In genomic region chr1:178931843-178932551, GRCh38 we compare ENCODE assay signal across 11 cellular contexts.
DNase-seq lines count a peak whose midpoint lies in the region; ATAC-seq, FAIRE-seq and TF ChIP-seq lines count a peak whose summit lies in the region.
"Had no signal": no experiment of that assay in that cellular context is flagged by ENCODE, and none has a peak within 500 bp of the region (broad histone marks: within the 10 kb centered on the region; RNA-seq: fewer than 3 reads in every experiment).

No MANE protein-coding gene starts in this region.

- no peak overlapping the region for H2AFZ ChIP-seq in trophoblast cell (ENCODE audit: insufficient read depth, low read length, poor library complexity)

- H3K79me1 ChIP-seq in trophoblast cell (ENCODE audit: low read length), result no peaks in the 10 kb centered on the region

- no peaks in the 10 kb centered on the region for H3K27me3 ChIP-seq in trophoblast cell (ENCODE audit: insufficient read depth, low read length)

- no peaks in the 10 kb centered on the region for H3K36me3 Mint-ChIP-seq in effector memory CD8-positive, alpha-beta T cell (ENCODE audit: insufficient read depth)

- no peak overlapping the region for H3K9ac ChIP-seq in trophoblast cell (ENCODE audit: low read length)

- no CpG with 5 or more reads among the region's 9 CpGs for WGBS in trophoblast cell (ENCODE audit: extremely low coverage, insufficient coverage, insufficient read length)

- intact Hi-C loops in Right ventricle myocardium superior (cut with DNase I), result loop anchor here (5.0 kb wide), 1 partner anchor 65 kb away; no protein-coding TSS in a partner anchor

- H3K18ac ChIP-seq in trophoblast cell (ENCODE audit: low read length), result no peak overlapping the region

- no peak for FAIRE-seq in D721Med (lab: Jason Lieb, UNC)
- FAIRE-seq: endothelial cell of umbilical vein had no signal

- no peak for TF ChIP-seq CTCF in D721Med (IDR thresholded peaks at IDR 0.05; ENCODE audit: insufficient read depth, missing control alignments)

- H3K4me3 Mint-ChIP-seq in effector memory CD8-positive, alpha-beta T cell, result no peak overlapping the region

- no peak overlapping the region for H2AK5ac ChIP-seq in trophoblast cell (ENCODE audit: low read length)

- no peaks in the 10 kb centered on the region for H3K4me1 Mint-ChIP-seq in effector memory CD8-positive, alpha-beta T cell (ENCODE audit: low read depth in 2 of 2)

- peak; percentile 61 for DNase-seq in AG20443 (ENCODE audit: low spot score)
- DNase-seq in SKM-1 treated with dmso at 0.1 percent for 144 hours (lab: John Stamatoyannopoulos, UW; ENCODE audit: unreplicated experiment), result peak; percentile 50
- peak; percentile 90 for DNase-seq in Right ventricle myocardium superior
- DNase-seq in trophoblast cell, result peak in 1 of 2 donors; percentile 40
- DNase-seq in effector memory CD8-positive, alpha-beta T cell, result no peak
- no peak for DNase-seq in D721Med (ENCODE audit: insufficient read length, low spot score)
- no peak for DNase-seq in NCI-H2107 (lab: John Stamatoyannopoulos, UW)
- DNase-seq: stimulated activated CD4-positive, alpha-beta T cell treated with anti-CD3 and anti-CD28 coated beads, Interleukin-15, amount 100 ng/mL, for 24 hours had no signal

- peaks cover 0 to 26% of the 10 kb centered on the region in 2 donors for H3K27me3 Mint-ChIP-seq in effector memory CD8-positive, alpha-beta T cell

- H3K9me3 ChIP-seq in trophoblast cell (ENCODE audit: insufficient read depth, low read depth, low read length), result no peaks in the 10 kb centered on the region

- H3K4me1 ChIP-seq in trophoblast cell (ENCODE audit: control insufficient read depth in 1 of 2, insufficient read depth in 2 of 2, low read length in 2 of 2), result no peaks in the 10 kb centered on the region

- H3K79me2 ChIP-seq in trophoblast cell (ENCODE audit: control insufficient read depth, insufficient read depth, low read length, poor library complexity), result no peaks in the 10 kb centered on the region

- no peaks in the 10 kb centered on the region for H3K9me3 Mint-ChIP-seq in effector memory CD8-positive, alpha-beta T cell

- no peak overlapping the region for H3K4me2 ChIP-seq in trophoblast cell (ENCODE audit: low read length)

- no peak overlapping the region for H3K14ac ChIP-seq in trophoblast cell (ENCODE audit: low read length)

- H3K4me3 ChIP-seq in trophoblast cell (ENCODE audit: low read depth, low read length), result no peak overlapping the region

- no peak overlapping the region for H3K27ac Mint-ChIP-seq in effector memory CD8-positive, alpha-beta T cell

- no peaks in the 10 kb centered on the region for H3K36me3 ChIP-seq in trophoblast cell (ENCODE audit: control insufficient read depth in 1 of 2, insufficient read depth in 2 of 2, low read length in 2 of 2)

- no peak overlapping the region for H3K4ac ChIP-seq in trophoblast cell (ENCODE audit: low read depth, low read length)

- H2BK5ac ChIP-seq in trophoblast cell (ENCODE audit: low read depth, low read length, poor library complexity), result no peak overlapping the region

- no peak overlapping the region for H3K23ac ChIP-seq in trophoblast cell (ENCODE audit: low read length)

- no peak overlapping the region for H4K91ac ChIP-seq in trophoblast cell (ENCODE audit: low read depth, low read length)

- H3K27ac ChIP-seq in trophoblast cell (ENCODE audit: low read depth, low read length), result no peak overlapping the region
- H3K27ac ChIP-seq: C4-2B had no signal

- H2BK120ac ChIP-seq in trophoblast cell (ENCODE audit: insufficient read depth, low read length, poor library complexity), result no peak overlapping the region

- no peak overlapping the region for H4K12ac ChIP-seq in trophoblast cell (ENCODE audit: low read depth, low read length)

- H2BK12ac ChIP-seq in trophoblast cell (ENCODE audit: low read length), result peak overlapping the region; percentile 27

- peak; percentile 86 for ATAC-seq in Right ventricle myocardium superior (ENCODE audit: poor library complexity)
- no peak for ATAC-seq in HG02973 (IDR thresholded peaks at IDR 0.05; ENCODE audit: unreplicated experiment)
- ATAC-seq in effector memory CD8-positive, alpha-beta T cell (replicated peaks), result no peak

- H4K8ac ChIP-seq in trophoblast cell (ENCODE audit: low read depth, low read length), result no peak overlapping the region

Comparison
In these comparisons a context has a peak if more than half of its experiments do, and no peak if none do; other contexts are left out.
1. DNase-seq: peak in AG20443 (single experiment), SKM-1 treated with dmso at 0.1 percent for 144 hours (single experiment) and Right ventricle myocardium superior (single experiment); none in effector memory CD8-positive, alpha-beta T cell (0 of 3), D721Med (single experiment) and NCI-H2107 (single experiment).